11 cellular contexts compared by ENCODE assay signal in genomic region chr12:111033281-111034147, GRCh38. TPM values are rescaled to one million over a fixed set of nuclear protein-coding genes. Genes with fewer than 3 reads are reported as not detected.
DNase-seq lines count a peak whose midpoint lies in the region; ATAC-seq and TF ChIP-seq lines count a peak whose summit lies in the region.
"Had no signal": no experiment of that assay in that cellular context is flagged by ENCODE, and none has a peak within 500 bp of the region (broad histone marks: within the 10 kb centered on the region; RNA-seq: fewer than 3 reads in every experiment).

No MANE protein-coding gene starts in this region.

- intact Hi-C loops in breast epithelium (cut with DNase I; ENCODE audit: low total_unique reads), result no loop called here

- no peak for DNase-seq in GM10266 (ENCODE audit: extremely low spot score)
- DNase-seq in breast epithelium (ENCODE audit: low spot score in 2 of 2), result no peak
- peak; percentile 57 for DNase-seq in neural crest cell (ENCODE audit: low read depth, low spot score)
- DNase-seq in activated CD4-positive, CD25-positive, alpha-beta regulatory T cell (lab: John Stamatoyannopoulos, UW), result no peak
- no peak for DNase-seq in DMS153 (lab: John Stamatoyannopoulos, UW)

- H3K9me3 ChIP-seq in breast epithelium, result no peaks in the 10 kb centered on the region
- H3K9me3 ChIP-seq: neutrophil had no signal

- ATAC-seq in GM18861 (IDR thresholded peaks at IDR 0.05; ENCODE audit: unreplicated experiment), result no peak
- ATAC-seq in GM18517 (IDR thresholded peaks at IDR 0.05; ENCODE audit: unreplicated experiment), result no peak

- H3K4me3 Mint-ChIP-seq in neural crest cell, result peak overlapping the region; percentile 88

- peaks cover 0 to 5% of the 10 kb centered on the region in 2 donors for H3K4me1 ChIP-seq in breast epithelium

- H3K4me3 ChIP-seq in breast epithelium, result peak overlapping the region in 2 of 3 donors; percentile 37 to 60

- peak; percentile 23 for TF ChIP-seq CTCF in GM10266 (IDR thresholded peaks at IDR 0.05; ENCODE audit: control insufficient read depth, insufficient read depth, low read depth, missing control alignments)
- peak; percentile 40; the same call in 1 of the 2 replicates for TF ChIP-seq CTCF in LNCAP (IDR thresholded peaks at IDR 0.05)
- TF ChIP-seq CTCF in breast epithelium (IDR thresholded peaks at IDR 0.05), result no peak
- TF ChIP-seq CTCF in neural crest cell (conservative IDR thresholded peaks at IDR 0.05), result peak; percentile 70

- peaks cover 6 to 82% of the 10 kb centered on the region in 2 donors for H3K27me3 ChIP-seq in breast epithelium

- TF ChIP-seq POLR2A in breast epithelium (IDR thresholded peaks at IDR 0.05), result no peak

- H3K27ac ChIP-seq in breast epithelium, result no peak overlapping the region
- H3K27ac ChIP-seq: neutrophil had no signal

- no peaks in the 10 kb centered on the region for H3K36me3 Mint-ChIP-seq in neural crest cell (ENCODE audit: low read depth)

- no peaks in the 10 kb centered on the region for H3K36me3 ChIP-seq in breast epithelium
- H3K36me3 ChIP-seq: neutrophil had no signal

- no peak overlapping the region for H3K27ac Mint-ChIP-seq in neural crest cell (ENCODE audit: unreplicated experiment)

- H3K4me1 Mint-ChIP-seq in neural crest cell, result peaks cover 20% of the 10 kb centered on the region

- no peaks in the 10 kb centered on the region for H3K9me3 Mint-ChIP-seq in neural crest cell

- peaks cover 88% of the 10 kb centered on the region for H3K27me3 Mint-ChIP-seq in neural crest cell (ENCODE audit: low read depth)

RNA-seq across cellular contexts. Expression of gene CUX2, which starts 0.5 kb away (rescaled TPM):
- total RNA-seq in breast epithelium (under 1 TPM in 2 of 3 donors, not detected in 1; under 0.01 to 0.16 TPM), neural crest cell (5.4 and 5.8 TPM in 2 replicates)
- total RNA-seq: dermis blood vessel endothelial cell; T-helper 2 cell treated with Interferon-gamma antibody and Interleukin-4, amounts not matched to agents 100 ng/mL and 5 ng/mL, for 36 hours had no signal

Comparison
In these comparisons a context has a peak if more than half of its experiments do, and no peak if none do; other contexts are left out.
1. CTCF ChIP-seq: peak in GM10266 (single experiment), LNCAP (single experiment) and neural crest cell (single experiment); none in breast epithelium (0 of 3).